In the genomic region with DNA sequence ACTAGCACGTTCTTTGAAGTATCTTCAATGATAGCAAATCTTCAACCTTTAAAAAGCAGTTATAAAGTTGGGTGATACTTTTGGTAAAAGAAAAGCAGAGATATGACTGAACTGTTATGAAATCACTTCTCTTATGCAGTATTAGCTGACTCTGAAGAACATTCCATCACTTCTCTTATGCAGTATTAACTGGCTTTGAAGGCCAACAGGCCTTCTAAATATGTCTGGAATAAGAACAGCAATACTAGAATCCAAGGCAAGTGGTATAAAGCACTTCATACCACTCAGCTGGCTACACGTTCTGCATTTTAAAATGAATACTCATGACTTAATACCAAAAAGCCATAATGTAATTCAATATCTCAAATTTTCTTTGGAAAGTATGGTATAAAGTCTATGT, we compare ENCODE assay signal across 12 cellular contexts.
DNase-seq lines count a peak whose midpoint lies in the region; FAIRE-seq and TF ChIP-seq lines count a peak whose summit lies in the region.
"Had no signal": no experiment of that assay in that cellular context is flagged by ENCODE, and none has a peak within 500 bp of the region (broad histone marks: within the 10 kb centered on the region; RNA-seq: fewer than 3 reads in every experiment).

No MANE protein-coding gene starts in this region.

- H4K20me1 ChIP-seq in MM.1S (ENCODE audit: insufficient read depth, low read length) = no peaks in the 10 kb centered on the region

- H3F3A ChIP-seq in MM.1S (ENCODE audit: insufficient read depth, low read length) = peaks cover 4% of the 10 kb centered on the region; the same call in 1 of the 2 replicates

- no peak overlapping the region for H3K4me3 ChIP-seq in choroid plexus epithelial cell (ENCODE audit: low read depth, low read length)
- H3K4me3 ChIP-seq in MM.1S (ENCODE audit: low read length) = no peak overlapping the region

- TF ChIP-seq CTCF in VCaP (conservative IDR thresholded peaks at IDR 0.05) = no peak
- no peak for TF ChIP-seq CTCF in choroid plexus epithelial cell (conservative IDR thresholded peaks at IDR 0.05; ENCODE audit: low read depth, low read length)
- TF ChIP-seq CTCF in MM.1S (IDR thresholded peaks at IDR 0.05; ENCODE audit: low read length) = no peak

- peak overlapping the region; percentile 36 for H3K27ac ChIP-seq in VCaP
- no peak overlapping the region for H3K27ac ChIP-seq in MM.1S (ENCODE audit: low read length)

- no peak overlapping the region for H2AFZ ChIP-seq in MM.1S (ENCODE audit: low read length)

- peaks cover 9% of the 10 kb centered on the region; the same call in 1 of the 2 replicates for H3K36me3 ChIP-seq in MM.1S (replicated peaks; ENCODE audit: insufficient read depth, low read length)

- H3K4me1 ChIP-seq in MM.1S (ENCODE audit: low read length) = no peaks in the 10 kb centered on the region

- FAIRE-seq in RCC 7860 (lab: Jason Lieb, UNC) = no peak

- H3K9me3 ChIP-seq in MM.1S (replicated peaks; ENCODE audit: insufficient read depth, low read length) = no peaks in the 10 kb centered on the region

- H3K9me2 ChIP-seq in MM.1S (replicated peaks; ENCODE audit: insufficient read depth, low read length) = no peaks in the 10 kb centered on the region

- peaks cover 9% of the 10 kb centered on the region for H3K79me2 ChIP-seq in MM.1S (ENCODE audit: low read length)

- H3K27me3 ChIP-seq in MM.1S (replicated peaks; ENCODE audit: insufficient read depth, low read length) = no peaks in the 10 kb centered on the region

- no peak overlapping the region for H3K4me2 ChIP-seq in MM.1S (ENCODE audit: low read depth, low read length)

- H3K9ac ChIP-seq in MM.1S (ENCODE audit: low read length) = no peak overlapping the region

- DNase-seq in choroid plexus epithelial cell (ENCODE audit: low read depth) (peak; percentile 48), iris pigment epithelial cell (ENCODE audit: low read depth) (peak; percentile 71), GM19238 (ENCODE audit: insufficient read length, low spot score) (no peak), MM.1S (no peak), RCC 7860 (ENCODE audit: low spot score) (no peak), CD1c-positive myeloid dendritic cell (ENCODE audit: extremely low spot score) (no peak)
- DNase-seq: C1 segment of cervical spinal cord; CD4-positive, alpha-beta memory T cell; DMS153; DMS79 treated with DMSO at 0.1 percent for 48 hours; EL had no signal

Comparison
In these comparisons a context has a peak if more than half of its experiments do, and no peak if none do; other contexts are left out.
1. DNase-seq: peak in choroid plexus epithelial cell (single experiment) and iris pigment epithelial cell (single experiment); none in GM19238 (single experiment), MM.1S (single experiment), RCC 7860 (single experiment) and CD1c-positive myeloid dendritic cell (single experiment).